In the genomic region with DNA sequence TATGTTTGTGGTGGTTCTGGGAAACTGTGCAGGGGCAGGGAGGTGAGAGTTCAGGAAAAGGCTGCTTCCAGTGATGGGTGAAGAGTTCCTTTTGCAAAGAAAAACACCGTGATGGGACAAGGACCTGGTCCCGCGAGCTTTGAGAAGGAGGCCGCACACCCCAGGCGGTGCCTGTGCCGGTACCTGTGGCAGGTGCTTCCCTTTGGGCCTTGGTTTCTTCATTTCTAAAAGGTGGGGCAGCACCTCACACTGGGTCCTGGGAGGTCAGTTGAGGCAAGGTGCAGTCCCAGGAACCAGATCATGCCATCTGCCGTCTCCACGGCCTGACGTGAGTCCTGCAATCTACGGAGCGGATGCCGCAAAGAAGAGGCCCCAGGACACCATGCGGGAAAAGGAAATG, we compare ENCODE assay signal across 23 cellular contexts.
DNase-seq lines count a peak whose midpoint lies in the region; ATAC-seq, FAIRE-seq and TF ChIP-seq lines count a peak whose summit lies in the region.
"Had no signal": no experiment of that assay in that cellular context is flagged by ENCODE, and none has a peak within 500 bp of the region (broad histone marks: within the 10 kb centered on the region; RNA-seq: fewer than 3 reads in every experiment).

No MANE protein-coding gene starts in this region.

- H3K36me3 Mint-ChIP-seq in activated B cell treated with CpG ODN at 0.5 μM for 24 hours (ENCODE audit: low read depth) = no peaks in the 10 kb centered on the region
- H3K36me3 Mint-ChIP-seq in activated CD4-positive, alpha-beta T cell treated with anti-CD3 and anti-CD28 coated beads for 36 hours (ENCODE audit: low read depth) = no peaks in the 10 kb centered on the region
- H3K36me3 Mint-ChIP-seq: CD8-positive, alpha-beta memory T cell; IgD-negative memory B cell had no signal

- no peak for FAIRE-seq in kidney (lab: Jason Lieb, UNC)
- FAIRE-seq: G401.6 had no signal

- CTCF ChIA-PET in activated B cell treated with CpG ODN at 0.5 μM for 24 hours (lab: Charles Lee) = no interaction called here
- CTCF ChIA-PET in activated CD4-positive, alpha-beta T cell treated with anti-CD3 and anti-CD28 coated beads for 36 hours (lab: Charles Lee) = interaction anchor here (1.2 kb wide), 1 partner anchor 18 kb away, joined by 4 read pairs; no protein-coding TSS in a partner anchor

- POLR2A ChIA-PET in activated B cell treated with CpG ODN at 0.5 μM for 24 hours (lab: Charles Lee) = no interaction called here
- POLR2A ChIA-PET in activated CD4-positive, alpha-beta T cell treated with anti-CD3 and anti-CD28 coated beads for 36 hours (lab: Charles Lee) = no interaction called here

- no peak for ATAC-seq in heart right ventricle
- ATAC-seq in activated B cell treated with CpG ODN at 0.5 μM for 24 hours (ENCODE audit: low read depth) = no peak
- ATAC-seq in activated CD4-positive, alpha-beta T cell treated with anti-CD3 and anti-CD28 coated beads for 36 hours = no peak
- no peak for ATAC-seq in HG03108 (IDR thresholded peaks at IDR 0.05; ENCODE audit: unreplicated experiment)

- 88 to 89% methylated on average over 13 of the region's 13 CpGs for WGBS in heart right ventricle, 2 donors

- DNase-seq in cardiac septum (ENCODE audit: low spot score) = peak; percentile 63
- no peak for DNase-seq in heart right ventricle
- peak; percentile 7 for DNase-seq in activated B cell treated with CpG ODN at 0.5 μM for 24 hours
- DNase-seq in kidney = peak; percentile 31
- DNase-seq in ureter (ENCODE audit: low spot score) = peak; percentile 35
- no peak for DNase-seq in GM10266 (ENCODE audit: extremely low spot score)
- no peak for DNase-seq in activated CD4-positive, alpha-beta T cell treated with anti-CD3 and anti-CD28 coated beads for 36 hours
- DNase-seq: AML-193; C1 segment of cervical spinal cord; Calu3; CD8-positive, alpha-beta memory T cell; GM23248; NCI-H1105; NCI-H2029 treated with DMSO at 0.1 percent for 48 hours; NCI-H345; NCI-H774; SIG-M5; SK-N-SH had no signal

- no peak overlapping the region for H3K4me3 Mint-ChIP-seq in activated B cell treated with CpG ODN at 0.5 μM for 24 hours
- H3K4me3 Mint-ChIP-seq in activated CD4-positive, alpha-beta T cell treated with anti-CD3 and anti-CD28 coated beads for 36 hours = no peak overlapping the region
- H3K4me3 Mint-ChIP-seq: CD8-positive, alpha-beta memory T cell had no signal

- peaks cover 2% of the 10 kb centered on the region for H3K27me3 Mint-ChIP-seq in activated B cell treated with CpG ODN at 0.5 μM for 24 hours
- peaks cover 2% of the 10 kb centered on the region for H3K27me3 Mint-ChIP-seq in activated CD4-positive, alpha-beta T cell treated with anti-CD3 and anti-CD28 coated beads for 36 hours
- H3K27me3 Mint-ChIP-seq: IgD-negative memory B cell had no signal

- H3K4me1 ChIP-seq in heart right ventricle (no peaks in the 10 kb centered on the region), kidney (ENCODE audit: control insufficient read depth in 1 of 2, insufficient read depth in 1 of 2, low read depth in 1 of 2, low read length in 2 of 2) (no peaks in the 10 kb centered on the region)
- H3K4me1 ChIP-seq: HAP-1 had no signal

- peaks cover 0 to 4% (median 0%) of the 10 kb centered on the region in 7 donors for H3K27me3 ChIP-seq in heart right ventricle

- H3K9ac ChIP-seq in kidney (ENCODE audit: low read length in 2 of 2) = no peak overlapping the region
- H3K9ac ChIP-seq: GM23248, SK-N-SH had no signal

- H3K9me3 Mint-ChIP-seq in activated B cell treated with CpG ODN at 0.5 μM for 24 hours = no peaks in the 10 kb centered on the region
- no peaks in the 10 kb centered on the region for H3K9me3 Mint-ChIP-seq in activated CD4-positive, alpha-beta T cell treated with anti-CD3 and anti-CD28 coated beads for 36 hours (ENCODE audit: low read depth)
- H3K9me3 Mint-ChIP-seq: CD8-positive, alpha-beta memory T cell; IgD-negative memory B cell had no signal

- intact Hi-C loops in cardiac septum (cut with DNase I) (no loop called here), heart right ventricle (cut with DNase I) (loop anchor here in 1 of 10 donors (10.0 kb wide), 1 partner anchor 64 kb away; no protein-coding TSS in a partner anchor), activated B cell treated with CpG ODN at 0.5 μM for 24 hours (cut with micrococcal nuclease) (no loop called here), kidney (cut with DNase I) (no loop called here)
- intact Hi-C loops in activated CD4-positive, alpha-beta T cell treated with anti-CD3 and anti-CD28 coated beads for 36 hours (cut with DNase I, micrococcal nuclease) = no loop called here

- H3K27ac Mint-ChIP-seq in activated B cell treated with CpG ODN at 0.5 μM for 24 hours = no peak overlapping the region
- H3K27ac Mint-ChIP-seq in activated CD4-positive, alpha-beta T cell treated with anti-CD3 and anti-CD28 coated beads for 36 hours = no peak overlapping the region
- H3K27ac Mint-ChIP-seq: CD8-positive, alpha-beta memory T cell; IgD-negative memory B cell had no signal

- no peaks in the 10 kb centered on the region for H3K36me3 ChIP-seq in heart right ventricle
- H3K36me3 ChIP-seq in kidney (ENCODE audit: control insufficient read depth in 1 of 2, insufficient read depth in 2 of 2, low read length in 2 of 2) = no peaks in the 10 kb centered on the region
- H3K36me3 ChIP-seq: HAP-1 had no signal

- H3K4me3 ChIP-seq in heart right ventricle = no peak overlapping the region
- H3K4me3 ChIP-seq in kidney (ENCODE audit: low read length in 2 of 2) = no peak overlapping the region
- H3K4me3 ChIP-seq: GM23248, HAP-1 had no signal

- no peaks in the 10 kb centered on the region for H3K4me1 Mint-ChIP-seq in activated B cell treated with CpG ODN at 0.5 μM for 24 hours
- no peaks in the 10 kb centered on the region for H3K4me1 Mint-ChIP-seq in activated CD4-positive, alpha-beta T cell treated with anti-CD3 and anti-CD28 coated beads for 36 hours
- H3K4me1 Mint-ChIP-seq: CD8-positive, alpha-beta memory T cell had no signal

- TF ChIP-seq CTCF in heart right ventricle (IDR thresholded peaks at IDR 0.05) = no peak
- no peak for TF ChIP-seq CTCF in activated B cell treated with CpG ODN at 0.5 μM for 24 hours (IDR thresholded peaks at IDR 0.05)
- no peak for TF ChIP-seq CTCF in kidney (IDR thresholded peaks at IDR 0.05; ENCODE audit: borderline replicate concordance, extremely low read depth, insufficient read depth)
- no peak for TF ChIP-seq CTCF in GM10266 (IDR thresholded peaks at IDR 0.05; ENCODE audit: control insufficient read depth, insufficient read depth, low read depth, missing control alignments)

- H3K9me3 ChIP-seq in heart right ventricle (no peaks in the 10 kb centered on the region), kidney (ENCODE audit: control insufficient read depth in 1 of 2, low read length in 2 of 2) (no peaks in the 10 kb centered on the region)
- H3K9me3 ChIP-seq: HAP-1, SK-N-SH had no signal

- H3K27ac ChIP-seq in heart right ventricle = no peak overlapping the region
- H3K27ac ChIP-seq in kidney (ENCODE audit: low read depth in 2 of 2, low read length in 2 of 2) = no peak overlapping the region
- H3K27ac ChIP-seq: GM23248, RWPE1 had no signal

Comparison
In these comparisons a context has a peak if more than half of its experiments do, and no peak if none do; other contexts are left out.
1. DNase-seq: peak in cardiac septum (single experiment), activated B cell treated with CpG ODN at 0.5 μM for 24 hours (single experiment), kidney (single experiment) and ureter (single experiment); none in heart right ventricle (0 of 2), GM10266 (single experiment) and activated CD4-positive, alpha-beta T cell treated with anti-CD3 and anti-CD28 coated beads for 36 hours (single experiment).